In the genomic region with DNA sequence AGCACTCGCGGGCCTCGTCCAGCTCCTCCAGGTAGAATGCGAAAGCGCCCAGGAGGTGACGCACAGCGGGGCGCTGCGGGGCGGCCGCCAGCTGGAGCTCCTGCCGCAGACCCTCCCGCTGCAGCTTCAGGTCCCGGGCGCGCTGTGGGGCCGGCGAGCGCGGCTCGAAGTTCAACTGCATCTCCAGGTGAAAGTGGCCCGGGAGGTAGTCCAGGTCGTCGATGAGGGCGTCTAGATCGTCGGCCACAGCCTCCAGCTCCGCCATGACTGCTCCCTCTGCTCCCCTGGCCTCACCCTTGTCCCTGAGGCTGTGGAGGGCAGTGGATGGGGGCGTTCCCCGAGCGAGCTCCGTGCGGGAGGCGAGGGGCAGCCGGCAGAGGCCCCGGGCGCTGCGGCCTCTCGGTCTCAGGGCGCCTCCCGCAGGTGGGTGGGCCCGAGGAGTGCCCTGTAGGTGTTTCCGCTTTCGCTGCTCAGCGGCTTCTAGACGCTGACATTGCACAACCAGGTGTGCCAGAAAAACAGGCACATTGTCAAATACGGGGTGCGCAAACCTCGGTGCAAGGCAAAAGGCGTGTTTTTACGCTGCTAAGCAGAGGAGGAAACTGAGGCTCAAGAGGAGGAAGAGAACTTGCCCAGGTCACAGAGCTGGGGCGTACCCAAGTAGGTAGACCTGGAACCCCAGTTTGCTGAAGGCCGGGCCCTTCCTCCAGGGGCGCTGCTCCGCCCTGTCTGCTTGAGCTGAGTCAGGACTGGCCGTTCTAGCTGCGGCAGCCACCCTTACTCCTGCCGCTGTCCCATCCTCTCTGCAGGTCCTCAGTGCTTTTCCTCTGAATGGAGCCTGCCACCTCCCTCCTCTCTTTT, we compare ENCODE assay signal across 9 cellular contexts. TPM values are rescaled to one million over a fixed set of nuclear protein-coding genes. Genes with fewer than 3 reads are reported as not detected.
DNase-seq lines count a peak whose midpoint lies in the region; ATAC-seq and TF ChIP-seq lines count a peak whose summit lies in the region.
"Had no signal": no experiment of that assay in that cellular context is flagged by ENCODE, and none has a peak within 500 bp of the region (broad histone marks: within the 10 kb centered on the region; RNA-seq: fewer than 3 reads in every experiment).

A gene (minus strand): TSS at position 425 of the 861 bp plus-strand sequence. CDS start 160 bp downstream, at position 265.

- H3K27me3 ChIP-seq in PC-9 (ENCODE audit: insufficient read depth, low read depth) (no peaks in the 10 kb centered on the region), spleen (replicated peaks in 1 of 7) (peaks cover 0 to 22% (median 15%) of the 10 kb centered on the region in 7 donors)

- DNase-seq in PC-9, result peak; percentile 72 to 87
- DNase-seq in activated naive CD4-positive, alpha-beta T cell (lab: John Stamatoyannopoulos, UW), result peak in 3 of 4 experiments; percentile 36 to 66 (median 50)
- peak; percentile 51 for DNase-seq in left ventricle myocardium superior
- peak; percentile 94 for DNase-seq in spleen
- DNase-seq in NCI-H1436 (lab: John Stamatoyannopoulos, UW), result no peak
- DNase-seq in OCI-M2 (lab: John Stamatoyannopoulos, UW; ENCODE audit: unreplicated experiment), result no peak

- TF ChIP-seq CTCF in PC-9 (conservative IDR thresholded peaks at IDR 0.05) (peak; percentile 72), spleen (IDR thresholded peaks at IDR 0.05 in 8 of 11, conservative IDR thresholded peaks at IDR 0.05 in 3 of 11) (peak; percentile 25 to 77 (median 61))

- H3K9me3 ChIP-seq in PC-9 (ENCODE audit: insufficient read depth, low read depth), result no peaks in the 10 kb centered on the region
- H3K9me3 ChIP-seq in spleen, result no peaks in the 10 kb centered on the region

- POLR2A ChIA-PET in PC-9 (lab: Charles Lee; ENCODE audit: unreplicated experiment), result interaction anchor here (0.6 to 0.7 kb wide), 4 partner anchors 35 to 1212 kb away, joined by 3 to 7 read pairs (median 4); no protein-coding TSS in a partner anchor

- H3K4me2 ChIP-seq in PC-9, result peak within 1 kb of the TSS; percentile 98

- 3 to 11% (median 6%) methylated on average over 12 to 58 of the region's 58 CpGs for WGBS in spleen, 5 donors

- H3K79me2 ChIP-seq in PC-9 (ENCODE audit: low read depth), result peaks cover 46% of the 10 kb centered on the region

- CTCF ChIA-PET in PC-9 (lab: Charles Lee), result interaction anchor here (0.5 to 1.6 kb wide), 12 partner anchors 16 to 681 kb away, joined by 3 to 7 read pairs (median 3); no protein-coding TSS in a partner anchor

- H3K9me2 ChIP-seq in PC-9 (ENCODE audit: insufficient read depth), result no peaks in the 10 kb centered on the region

- BruUV-seq in PC-9 (replicated peaks; lab: Mats Ljungman, UMichigan), result no TSS peak

- H3K36me3 ChIP-seq in PC-9 (ENCODE audit: low read depth) (no peaks in the 10 kb centered on the region), spleen (peaks cover 0 to 4% (median 0%) of the 10 kb centered on the region in 6 donors)

- peak within 1 kb of the TSS; percentile 76 for H3K27ac ChIP-seq in PC-9
- peak within 1 kb of the TSS; percentile 32 to 87 (median 72) for H3K27ac ChIP-seq in spleen

- H2AFZ ChIP-seq in PC-9, result peak within 1 kb of the TSS; percentile 92

- intact Hi-C loops in PC-9 (cut with micrococcal nuclease; ENCODE audit: unreplicated experiment), result loop anchor here (2.0 to 10.0 kb wide), 5 partner anchors 36 to 394 kb away; a partner anchor contains a TSS
- intact Hi-C loops in left ventricle myocardium superior (cut with micrococcal nuclease), result no loop called here
- intact Hi-C loops in spleen (cut with DNase I; ENCODE audit: low total_unique reads), result loop anchor here (10.0 kb wide), 2 partner anchors 306 to 736 kb away; no protein-coding TSS in a partner anchor

- H4K20me1 ChIP-seq in PC-9 (ENCODE audit: insufficient read depth), result no peaks in the 10 kb centered on the region; the same call in 1 of the 2 replicates

- peaks cover 48% of the 10 kb centered on the region for H3F3A ChIP-seq in PC-9 (ENCODE audit: insufficient read depth, low read depth)

- peaks cover 79% of the 10 kb centered on the region for H3K4me1 ChIP-seq in PC-9 (replicated peaks; ENCODE audit: insufficient read depth)
- peaks cover 9 to 58% (median 39%) of the 10 kb centered on the region in 6 donors for H3K4me1 ChIP-seq in spleen

- peak within 1 kb of the TSS; percentile 86 for H3K4me3 ChIP-seq in PC-9
- peak within 1 kb of the TSS; percentile 41 to 85 (median 58) for H3K4me3 ChIP-seq in spleen

- TF ChIP-seq POLR2A in spleen (IDR thresholded peaks at IDR 0.05), result no peak

- ATAC-seq in GM18858 (IDR thresholded peaks at IDR 0.05; ENCODE audit: unreplicated experiment) (peak; percentile 62), HG02973 (IDR thresholded peaks at IDR 0.05; ENCODE audit: unreplicated experiment) (peak; percentile 80), left ventricle myocardium superior (peak; percentile 79)

RNA-seq across cellular contexts. Expression of the gene that starts here (rescaled TPM):
- total RNA-seq in PC-9 (2021) (24.1 and 26.3 TPM in 2 replicates), left ventricle myocardium superior (0.17 TPM), spleen (1 to 10 TPM; 2.7 to 6.4 (median 3.7) TPM)
- polyA plus RNA-seq in spleen, result 1 to 10 TPM in 2 of 3 donors, under 1 TPM in 1; 0.73 to 1.9 (median 1.1) TPM
- total RNA-seq: lung microvascular endothelial cell had no signal

Comparison
In these comparisons a context has a peak if more than half of its experiments do, and no peak if none do; other contexts are left out.
1. Peak in DNase-seq and ATAC-seq in left ventricle myocardium superior; RNA of the gene not detected or under 1 TPM.
2. DNase-seq: peak in PC-9 (2 of 2), activated naive CD4-positive, alpha-beta T cell (3 of 4) and spleen (single experiment); none in NCI-H1436 (single experiment) and OCI-M2 (single experiment).
3. Peak in every context shown above with its lines, with median percentiles within 50 percentile points of each other: ATAC-seq.